1 cellular context compared by ENCODE assay signal in genomic region chr1:32394141-32394889, GRCh38.
TF ChIP-seq lines count a peak whose summit lies in the region.

Gene BSDC1, minus strand, starts transcription at chr1:32394441. Its CDS starts 27 bp downstream, at chr1:32394414.

TF ChIP-seq in K562, 482 proteins besides CTCF, POLR2A, EP300 and RAD21 (continued from another document and continues in another):
- TF ChIP-seq, protein P1, sequence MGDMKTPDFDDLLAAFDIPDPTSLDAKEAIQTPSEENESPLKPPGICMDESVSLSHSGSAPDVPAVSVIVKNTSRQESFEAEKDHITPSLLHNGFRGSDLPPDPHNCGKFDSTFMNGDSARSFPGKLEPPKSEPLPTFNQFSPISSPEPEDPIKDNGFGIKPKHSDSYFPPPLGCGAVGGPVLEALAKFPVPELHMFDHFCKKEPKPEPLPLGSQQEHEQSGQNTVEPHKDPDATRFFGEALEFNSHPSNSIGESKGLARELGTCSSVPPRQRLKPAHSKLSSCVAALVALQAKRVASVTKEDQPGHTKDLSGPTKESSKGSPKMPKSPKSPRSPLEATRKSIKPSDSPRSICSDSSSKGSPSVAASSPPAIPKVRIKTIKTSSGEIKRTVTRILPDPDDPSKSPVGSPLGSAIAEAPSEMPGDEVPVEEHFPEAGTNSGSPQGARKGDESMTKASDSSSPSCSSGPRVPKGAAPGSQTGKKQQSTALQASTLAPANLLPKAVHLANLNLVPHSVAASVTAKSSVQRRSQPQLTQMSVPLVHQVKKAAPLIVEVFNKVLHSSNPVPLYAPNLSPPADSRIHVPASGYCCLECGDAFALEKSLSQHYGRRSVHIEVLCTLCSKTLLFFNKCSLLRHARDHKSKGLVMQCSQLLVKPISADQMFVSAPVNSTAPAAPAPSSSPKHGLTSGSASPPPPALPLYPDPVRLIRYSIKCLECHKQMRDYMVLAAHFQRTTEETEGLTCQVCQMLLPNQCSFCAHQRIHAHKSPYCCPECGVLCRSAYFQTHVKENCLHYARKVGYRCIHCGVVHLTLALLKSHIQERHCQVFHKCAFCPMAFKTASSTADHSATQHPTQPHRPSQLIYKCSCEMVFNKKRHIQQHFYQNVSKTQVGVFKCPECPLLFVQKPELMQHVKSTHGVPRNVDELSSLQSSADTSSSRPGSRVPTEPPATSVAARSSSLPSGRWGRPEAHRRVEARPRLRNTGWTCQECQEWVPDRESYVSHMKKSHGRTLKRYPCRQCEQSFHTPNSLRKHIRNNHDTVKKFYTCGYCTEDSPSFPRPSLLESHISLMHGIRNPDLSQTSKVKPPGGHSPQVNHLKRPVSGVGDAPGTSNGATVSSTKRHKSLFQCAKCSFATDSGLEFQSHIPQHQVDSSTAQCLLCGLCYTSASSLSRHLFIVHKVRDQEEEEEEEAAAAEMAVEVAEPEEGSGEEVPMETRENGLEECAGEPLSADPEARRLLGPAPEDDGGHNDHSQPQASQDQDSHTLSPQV (IDR thresholded peaks at IDR 0.05), result no peak
- TF ChIP-seq GATA2 (CRISPR knock-in tag; IDR thresholded peaks at IDR 0.05), result no peak; the same call in 1 of the 2 replicates
- TF ChIP-seq RCOR1 (IDR thresholded peaks at IDR 0.05; ENCODE audit: borderline replicate concordance in 1 of 2, low read depth in 2 of 2, low read length in 2 of 2), result peak; percentile 50 to 96; a peak in 3 of 4 replicates
- peak; percentile 53 for TF ChIP-seq CHD7 (IDR thresholded peaks at IDR 0.05; ENCODE audit: low read depth, low read length)
- no peak for TF ChIP-seq CSDE1 (IDR thresholded peaks at IDR 0.05)
- peak; percentile 80 for TF ChIP-seq HMBOX1 (IDR thresholded peaks at IDR 0.05)
- no peak for TF ChIP-seq CREBBP (IDR thresholded peaks at IDR 0.05; ENCODE audit: low read depth, low read length)
- TF ChIP-seq PTBP1 (IDR thresholded peaks at IDR 0.05; ENCODE audit: low read depth, low read length), result no peak
- peak; percentile 21; the same call in 1 of the 2 replicates for TF ChIP-seq FOXP1 (CRISPR knock-in tag; IDR thresholded peaks at IDR 0.05)
- no peak for TF ChIP-seq RBM25 (IDR thresholded peaks at IDR 0.05; ENCODE audit: low read depth, low read length, severe bottlenecking)
- peak; percentile 20 to 91; a peak in 3 of 4 replicates for TF ChIP-seq ARNT (IDR thresholded peaks at IDR 0.05)
- TF ChIP-seq ARID1B (IDR thresholded peaks at IDR 0.05), result peak; percentile 48; the same call in 1 of the 2 replicates
- no peak for TF ChIP-seq NELFE (IDR thresholded peaks at IDR 0.05; ENCODE audit: insufficient read depth, insufficient read length)
- no peak for TF ChIP-seq ILF3 (IDR thresholded peaks at IDR 0.05; ENCODE audit: borderline replicate concordance)
- peak; percentile 25 for TF ChIP-seq KAT2B (IDR thresholded peaks at IDR 0.05; ENCODE audit: low read depth, low read length)
- TF ChIP-seq, protein P2, sequence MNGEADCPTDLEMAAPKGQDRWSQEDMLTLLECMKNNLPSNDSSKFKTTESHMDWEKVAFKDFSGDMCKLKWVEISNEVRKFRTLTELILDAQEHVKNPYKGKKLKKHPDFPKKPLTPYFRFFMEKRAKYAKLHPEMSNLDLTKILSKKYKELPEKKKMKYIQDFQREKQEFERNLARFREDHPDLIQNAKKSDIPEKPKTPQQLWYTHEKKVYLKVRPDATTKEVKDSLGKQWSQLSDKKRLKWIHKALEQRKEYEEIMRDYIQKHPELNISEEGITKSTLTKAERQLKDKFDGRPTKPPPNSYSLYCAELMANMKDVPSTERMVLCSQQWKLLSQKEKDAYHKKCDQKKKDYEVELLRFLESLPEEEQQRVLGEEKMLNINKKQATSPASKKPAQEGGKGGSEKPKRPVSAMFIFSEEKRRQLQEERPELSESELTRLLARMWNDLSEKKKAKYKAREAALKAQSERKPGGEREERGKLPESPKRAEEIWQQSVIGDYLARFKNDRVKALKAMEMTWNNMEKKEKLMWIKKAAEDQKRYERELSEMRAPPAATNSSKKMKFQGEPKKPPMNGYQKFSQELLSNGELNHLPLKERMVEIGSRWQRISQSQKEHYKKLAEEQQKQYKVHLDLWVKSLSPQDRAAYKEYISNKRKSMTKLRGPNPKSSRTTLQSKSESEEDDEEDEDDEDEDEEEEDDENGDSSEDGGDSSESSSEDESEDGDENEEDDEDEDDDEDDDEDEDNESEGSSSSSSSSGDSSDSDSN (IDR thresholded peaks at IDR 0.05; ENCODE audit: borderline replicate concordance in 1 of 2, low read depth in 2 of 2, low read length in 2 of 2), result peak; percentile 55 to 96; a peak in 2 of 4 replicates
- TF ChIP-seq CBFA2T2 (conservative IDR thresholded peaks at IDR 0.05), result no peak
- TF ChIP-seq HDAC3 (IDR thresholded peaks at IDR 0.05; ENCODE audit: borderline replicate concordance, partially characterized antibody), result peak; percentile 32
- TF ChIP-seq TAF15 (IDR thresholded peaks at IDR 0.05; ENCODE audit: low read depth, low read length), result no peak
- peak; percentile 58 for TF ChIP-seq ZBTB12 (CRISPR knock-in tag; IDR thresholded peaks at IDR 0.05)
- TF ChIP-seq ZFPM2 (CRISPR knock-in tag; IDR thresholded peaks at IDR 0.05), result no peak
- TF ChIP-seq, protein P3, sequence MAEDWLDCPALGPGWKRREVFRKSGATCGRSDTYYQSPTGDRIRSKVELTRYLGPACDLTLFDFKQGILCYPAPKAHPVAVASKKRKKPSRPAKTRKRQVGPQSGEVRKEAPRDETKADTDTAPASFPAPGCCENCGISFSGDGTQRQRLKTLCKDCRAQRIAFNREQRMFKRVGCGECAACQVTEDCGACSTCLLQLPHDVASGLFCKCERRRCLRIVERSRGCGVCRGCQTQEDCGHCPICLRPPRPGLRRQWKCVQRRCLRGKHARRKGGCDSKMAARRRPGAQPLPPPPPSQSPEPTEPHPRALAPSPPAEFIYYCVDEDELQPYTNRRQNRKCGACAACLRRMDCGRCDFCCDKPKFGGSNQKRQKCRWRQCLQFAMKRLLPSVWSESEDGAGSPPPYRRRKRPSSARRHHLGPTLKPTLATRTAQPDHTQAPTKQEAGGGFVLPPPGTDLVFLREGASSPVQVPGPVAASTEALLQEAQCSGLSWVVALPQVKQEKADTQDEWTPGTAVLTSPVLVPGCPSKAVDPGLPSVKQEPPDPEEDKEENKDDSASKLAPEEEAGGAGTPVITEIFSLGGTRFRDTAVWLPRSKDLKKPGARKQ (CRISPR knock-in tag; IDR thresholded peaks at IDR 0.05), result no peak
- TF ChIP-seq, protein P4, sequence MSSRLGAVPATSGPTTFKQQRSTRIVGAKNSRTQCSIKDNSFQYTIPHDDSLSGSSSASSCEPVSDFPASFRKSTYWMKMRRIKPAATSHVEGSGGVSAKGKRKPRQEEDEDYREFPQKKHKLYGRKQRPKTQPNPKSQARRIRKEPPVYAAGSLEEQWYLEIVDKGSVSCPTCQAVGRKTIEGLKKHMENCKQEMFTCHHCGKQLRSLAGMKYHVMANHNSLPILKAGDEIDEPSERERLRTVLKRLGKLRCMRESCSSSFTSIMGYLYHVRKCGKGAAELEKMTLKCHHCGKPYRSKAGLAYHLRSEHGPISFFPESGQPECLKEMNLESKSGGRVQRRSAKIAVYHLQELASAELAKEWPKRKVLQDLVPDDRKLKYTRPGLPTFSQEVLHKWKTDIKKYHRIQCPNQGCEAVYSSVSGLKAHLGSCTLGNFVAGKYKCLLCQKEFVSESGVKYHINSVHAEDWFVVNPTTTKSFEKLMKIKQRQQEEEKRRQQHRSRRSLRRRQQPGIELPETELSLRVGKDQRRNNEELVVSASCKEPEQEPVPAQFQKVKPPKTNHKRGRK (tag; IDR thresholded peaks at IDR 0.05), result no peak
- TF ChIP-seq RFX5 (IDR thresholded peaks at IDR 0.05; ENCODE audit: low read depth, low read length), result 0 out of 2 replicates have a peak, but pooled peaks have one; percentile 16
- peak; percentile 26 for TF ChIP-seq FOS (IDR thresholded peaks at IDR 0.05; ENCODE audit: extremely low read depth, insufficient read length)
- TF ChIP-seq KAT7 (CRISPR knock-in tag; IDR thresholded peaks at IDR 0.05; ENCODE audit: borderline replicate concordance), result peak; percentile 48; the same call in 1 of the 2 replicates
- no peak for TF ChIP-seq CBX2 (IDR thresholded peaks at IDR 0.05; ENCODE audit: insufficient read depth, low read length, poor library complexity, severe bottlenecking)
- no peak for TF ChIP-seq WHSC1 (IDR thresholded peaks at IDR 0.05; ENCODE audit: low read length)
- TF ChIP-seq LCOR (CRISPR knock-in tag; IDR thresholded peaks at IDR 0.05), result peak; percentile 97
- TF ChIP-seq THRB (CRISPR knock-in tag; conservative IDR thresholded peaks at IDR 0.05), result 0 out of 2 replicates have a peak, but pooled peaks have one; percentile 57
